ENCODE assay signal across 3 cellular contexts in the genomic region with DNA sequence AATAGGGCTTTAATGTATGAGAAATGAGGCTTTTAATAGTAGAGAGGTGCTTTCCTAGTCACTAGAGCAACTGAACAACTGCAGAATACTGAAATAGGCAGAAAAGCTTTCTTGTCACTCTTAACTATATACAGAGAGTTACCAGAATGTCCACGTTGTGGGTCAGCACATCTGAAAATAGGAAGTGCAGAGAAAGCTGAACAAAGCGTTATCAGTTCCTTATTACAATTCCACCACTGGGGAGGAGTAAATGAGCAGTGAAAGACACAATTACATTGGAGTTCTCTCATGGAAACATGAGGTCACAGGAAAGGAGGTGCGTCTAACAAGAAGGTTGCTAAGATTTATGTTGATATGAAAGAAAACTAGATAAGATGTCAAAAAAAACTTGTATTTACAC.
TF ChIP-seq lines count a peak whose summit lies in the region.

No MANE protein-coding gene starts in this region.

TF ChIP-seq in GM12891, 5 proteins besides CTCF, POLR2A, EP300 and RAD21:
- TF ChIP-seq SPI1 (IDR thresholded peaks at IDR 0.05; ENCODE audit: low read depth, low read length): peak; percentile 21; the same call in 1 of the 2 replicates
- no peak for TF ChIP-seq POLR2AphosphoS5 (IDR thresholded peaks at IDR 0.05; ENCODE audit: low read depth, low read length)
TF ChIP-seq in GM12891: peak in this region for 1.

TF ChIP-seq in GM12878, 131 proteins besides CTCF, POLR2A, EP300 and RAD21:
- TF ChIP-seq NR2C1 (IDR thresholded peaks at IDR 0.05): no peak
- no peak for TF ChIP-seq MEF2A (IDR thresholded peaks at IDR 0.05; ENCODE audit: insufficient read depth, low read depth, low read length)
- TF ChIP-seq SPI1 (IDR thresholded peaks at IDR 0.05; ENCODE audit: borderline replicate concordance, insufficient read depth, low read depth, low read length): peak; percentile 21; the same call in 1 of the 2 replicates
TF ChIP-seq in GM12878: peak in this region for 1.

TF ChIP-seq in SK-N-SH, 30 proteins besides CTCF, POLR2A, EP300 and RAD21:
- TF ChIP-seq SMC3 (IDR thresholded peaks at IDR 0.05; ENCODE audit: low read depth, low read length): no peak
- no peak for TF ChIP-seq NFIC (IDR thresholded peaks at IDR 0.05; ENCODE audit: borderline replicate concordance)
- no peak for TF ChIP-seq ZBTB33 (IDR thresholded peaks at IDR 0.05; ENCODE audit: borderline replicate concordance, low read depth)
- no peak for TF ChIP-seq RXRA (IDR thresholded peaks at IDR 0.05; ENCODE audit: borderline replicate concordance, low read depth)
- TF ChIP-seq RCOR1 (IDR thresholded peaks at IDR 0.05; ENCODE audit: low read length): no peak
- no peak for TF ChIP-seq FOSL2 (IDR thresholded peaks at IDR 0.05; ENCODE audit: borderline replicate concordance, low read depth)
- TF ChIP-seq TCF12 (IDR thresholded peaks at IDR 0.05): no peak
- TF ChIP-seq GATA2 (CRISPR knock-in tag; IDR thresholded peaks at IDR 0.05): no peak
- no peak for TF ChIP-seq EZH2phosphoT487 (IDR thresholded peaks at IDR 0.05; ENCODE audit: borderline replicate concordance, low read depth)
- no peak for TF ChIP-seq TEAD4 (IDR thresholded peaks at IDR 0.05; ENCODE audit: borderline replicate concordance, insufficient read depth)
- TF ChIP-seq, protein P1, sequence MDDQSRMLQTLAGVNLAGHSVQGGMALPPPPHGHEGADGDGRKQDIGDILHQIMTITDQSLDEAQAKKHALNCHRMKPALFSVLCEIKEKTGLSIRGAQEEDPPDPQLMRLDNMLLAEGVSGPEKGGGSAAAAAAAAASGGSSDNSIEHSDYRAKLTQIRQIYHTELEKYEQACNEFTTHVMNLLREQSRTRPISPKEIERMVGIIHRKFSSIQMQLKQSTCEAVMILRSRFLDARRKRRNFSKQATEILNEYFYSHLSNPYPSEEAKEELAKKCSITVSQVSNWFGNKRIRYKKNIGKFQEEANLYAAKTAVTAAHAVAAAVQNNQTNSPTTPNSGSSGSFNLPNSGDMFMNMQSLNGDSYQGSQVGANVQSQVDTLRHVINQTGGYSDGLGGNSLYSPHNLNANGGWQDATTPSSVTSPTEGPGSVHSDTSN (IDR thresholded peaks at IDR 0.05): no peak
- no peak for TF ChIP-seq FOXJ3 (CRISPR knock-in tag; IDR thresholded peaks at IDR 0.05)
TF ChIP-seq in SK-N-SH: peak in this region for 0.
